In genomic region chrX:135003876-135004623, GRCh38 we compare ENCODE assay signal across 8 cellular contexts. TPM values are rescaled to one million over a fixed set of nuclear protein-coding genes. Genes with fewer than 3 reads are reported as not detected.
DNase-seq lines count a peak whose midpoint lies in the region; ATAC-seq lines count a peak whose summit lies in the region.

No MANE protein-coding gene starts in this region.

- peak; percentile 97 for ATAC-seq in GM19043 (IDR thresholded peaks at IDR 0.05; ENCODE audit: low read depth, unreplicated experiment)
- ATAC-seq in HG03378 (IDR thresholded peaks at IDR 0.05; ENCODE audit: unreplicated experiment) = peak; percentile 69

- peak overlapping the region; percentile 67 for H3K27ac ChIP-seq in cingulate gyrus (ENCODE audit: low read depth, low read length)

- DNase-seq in AG08396 (ENCODE audit: low spot score) = peak; percentile 89
- DNase-seq in NCI-H460 (ENCODE audit: extremely low read depth, low read depth) = peak; percentile 91
- DNase-seq in activated CD4-positive, alpha-beta T cell treated with anti-CD3 and anti-CD28 coated beads for 4 hours = peak; percentile 83 to 85
- DNase-seq in kidney glomerular epithelial cell (lab: John Stamatoyannopoulos, UW) = peak; percentile 70
- DNase-seq in stimulated activated CD4-positive, alpha-beta T cell treated with anti-CD3 and anti-CD28 coated beads, Interleukin-15, amount 100 ng/mL, for 48 hours (ENCODE audit: low read depth in 2 of 2) = peak; percentile 76 to 82

RNA-seq across cellular contexts. Expression of gene SMIM10, which starts 13.3 kb away (rescaled TPM):
- 3.2 and 4.1 TPM in 2 replicates for total RNA-seq in NCI-H460 (2014; rRNA removed; shearing (Covaris generic))
- polyA plus RNA-seq in NCI-H460 (2014; cell fraction: nucleus; rRNA removed) = 1.9 and 2.6 TPM in 2 replicates

RNA-seq across cellular contexts. Expression of gene RTL8B, which starts 18.3 kb away (rescaled TPM):
- total RNA-seq in NCI-H460 (2014; rRNA removed; shearing (Covaris generic)) = 0.07 TPM in 1 of 2 replicates, not detected in the other
- polyA plus RNA-seq in NCI-H460 (2014; cell fraction: nucleus; rRNA removed) = 0.31 TPM in 1 of 2 replicates, not detected in the other

RNA-seq across cellular contexts. Expression of gene RTL8C, which starts 28.1 kb away (rescaled TPM):
- 42.8 and 44.0 TPM in 2 replicates for total RNA-seq in NCI-H460 (2014; rRNA removed; shearing (Covaris generic))
- 48.9 and 50.7 TPM in 2 replicates for polyA plus RNA-seq in NCI-H460 (2014; cell fraction: nucleus; rRNA removed)

RNA-seq across cellular contexts. Expression of gene RTL8A, which starts 47.9 kb away (rescaled TPM):
- total RNA-seq in NCI-H460 (2014; rRNA removed; shearing (Covaris generic)) = 50.8 and 51.8 TPM in 2 replicates
- polyA plus RNA-seq in NCI-H460 (2014; cell fraction: nucleus; rRNA removed) = 34.5 and 58.8 TPM in 2 replicates

Comparison
In these comparisons a context has a peak if more than half of its experiments do, and no peak if none do; other contexts are left out.
1. Peak in every context shown above with its lines: DNase-seq, ATAC-seq and H3K27ac ChIP-seq.